Comparison of ENCODE assay signal across 1 cellular context in genomic region chr12:52582971-52583456, GRCh38.
TF ChIP-seq lines count a peak whose summit lies in the region.

No MANE protein-coding gene starts in this region.

TF ChIP-seq in HCT116, 20 proteins besides CTCF, POLR2A, EP300 and RAD21:
- no peak for TF ChIP-seq ELF1 (IDR thresholded peaks at IDR 0.05; ENCODE audit: borderline replicate concordance, low read depth)
- TF ChIP-seq EZH2phosphoT487 (IDR thresholded peaks at IDR 0.05; ENCODE audit: borderline replicate concordance): no peak
- TF ChIP-seq SP1 (IDR thresholded peaks at IDR 0.05; ENCODE audit: low read depth): no peak
- TF ChIP-seq YY1 (IDR thresholded peaks at IDR 0.05; ENCODE audit: extremely low read depth, insufficient replicate concordance, low read depth, low read length): no peak
- no peak for TF ChIP-seq CEBPB (IDR thresholded peaks at IDR 0.05; ENCODE audit: low read depth)
- no peak for TF ChIP-seq SRF (IDR thresholded peaks at IDR 0.05; ENCODE audit: low read depth)
- TF ChIP-seq ZBTB33 (IDR thresholded peaks at IDR 0.05; ENCODE audit: extremely low read depth, insufficient replicate concordance, low read length): no peak
- TF ChIP-seq ATF3 (IDR thresholded peaks at IDR 0.05): no peak
- no peak for TF ChIP-seq JUND (IDR thresholded peaks at IDR 0.05)
- TF ChIP-seq ZFX (IDR thresholded peaks at IDR 0.05): no peak
- TF ChIP-seq FOSL1 (IDR thresholded peaks at IDR 0.05; ENCODE audit: low read depth): no peak
- TF ChIP-seq POLR2AphosphoS5 (IDR thresholded peaks at IDR 0.05; ENCODE audit: low read depth, low read length): no peak
- TF ChIP-seq MAX (IDR thresholded peaks at IDR 0.05): no peak
- no peak for TF ChIP-seq EGR1 (IDR thresholded peaks at IDR 0.05; ENCODE audit: low read depth)
- no peak for TF ChIP-seq EZH2 (IDR thresholded peaks at IDR 0.05)
- TF ChIP-seq ZNF274 (IDR thresholded peaks at IDR 0.05; ENCODE audit: low read depth, low read length): no peak
- no peak for TF ChIP-seq TCF7L2 (IDR thresholded peaks at IDR 0.05; ENCODE audit: borderline replicate concordance, extremely low read depth, insufficient read depth, insufficient read length)
